1 cellular context compared by ENCODE assay signal in the genomic region with DNA sequence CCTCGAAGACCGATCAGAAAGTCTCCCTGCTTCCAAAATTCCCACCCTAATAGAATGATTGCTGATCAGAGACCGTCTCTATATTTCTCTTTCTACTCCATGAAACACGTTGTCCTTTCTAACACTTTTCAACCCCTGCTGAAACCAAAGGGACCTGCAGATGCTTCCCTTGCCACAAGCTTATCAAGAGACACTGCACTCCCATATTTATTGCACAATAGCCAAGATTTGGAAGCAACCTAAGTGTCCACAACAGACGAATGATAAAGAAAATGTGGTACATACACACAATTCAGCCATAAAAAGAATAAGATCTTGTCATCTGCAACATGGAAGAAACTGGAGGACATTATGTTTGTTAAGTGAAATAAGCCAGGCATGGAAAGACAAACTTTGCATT.
TF ChIP-seq lines count a peak whose summit lies in the region.

No MANE protein-coding gene starts in this region.

TF ChIP-seq in H1, 55 proteins besides CTCF, POLR2A, EP300 and RAD21 (continued from another document):
- TF ChIP-seq, protein P1, sequence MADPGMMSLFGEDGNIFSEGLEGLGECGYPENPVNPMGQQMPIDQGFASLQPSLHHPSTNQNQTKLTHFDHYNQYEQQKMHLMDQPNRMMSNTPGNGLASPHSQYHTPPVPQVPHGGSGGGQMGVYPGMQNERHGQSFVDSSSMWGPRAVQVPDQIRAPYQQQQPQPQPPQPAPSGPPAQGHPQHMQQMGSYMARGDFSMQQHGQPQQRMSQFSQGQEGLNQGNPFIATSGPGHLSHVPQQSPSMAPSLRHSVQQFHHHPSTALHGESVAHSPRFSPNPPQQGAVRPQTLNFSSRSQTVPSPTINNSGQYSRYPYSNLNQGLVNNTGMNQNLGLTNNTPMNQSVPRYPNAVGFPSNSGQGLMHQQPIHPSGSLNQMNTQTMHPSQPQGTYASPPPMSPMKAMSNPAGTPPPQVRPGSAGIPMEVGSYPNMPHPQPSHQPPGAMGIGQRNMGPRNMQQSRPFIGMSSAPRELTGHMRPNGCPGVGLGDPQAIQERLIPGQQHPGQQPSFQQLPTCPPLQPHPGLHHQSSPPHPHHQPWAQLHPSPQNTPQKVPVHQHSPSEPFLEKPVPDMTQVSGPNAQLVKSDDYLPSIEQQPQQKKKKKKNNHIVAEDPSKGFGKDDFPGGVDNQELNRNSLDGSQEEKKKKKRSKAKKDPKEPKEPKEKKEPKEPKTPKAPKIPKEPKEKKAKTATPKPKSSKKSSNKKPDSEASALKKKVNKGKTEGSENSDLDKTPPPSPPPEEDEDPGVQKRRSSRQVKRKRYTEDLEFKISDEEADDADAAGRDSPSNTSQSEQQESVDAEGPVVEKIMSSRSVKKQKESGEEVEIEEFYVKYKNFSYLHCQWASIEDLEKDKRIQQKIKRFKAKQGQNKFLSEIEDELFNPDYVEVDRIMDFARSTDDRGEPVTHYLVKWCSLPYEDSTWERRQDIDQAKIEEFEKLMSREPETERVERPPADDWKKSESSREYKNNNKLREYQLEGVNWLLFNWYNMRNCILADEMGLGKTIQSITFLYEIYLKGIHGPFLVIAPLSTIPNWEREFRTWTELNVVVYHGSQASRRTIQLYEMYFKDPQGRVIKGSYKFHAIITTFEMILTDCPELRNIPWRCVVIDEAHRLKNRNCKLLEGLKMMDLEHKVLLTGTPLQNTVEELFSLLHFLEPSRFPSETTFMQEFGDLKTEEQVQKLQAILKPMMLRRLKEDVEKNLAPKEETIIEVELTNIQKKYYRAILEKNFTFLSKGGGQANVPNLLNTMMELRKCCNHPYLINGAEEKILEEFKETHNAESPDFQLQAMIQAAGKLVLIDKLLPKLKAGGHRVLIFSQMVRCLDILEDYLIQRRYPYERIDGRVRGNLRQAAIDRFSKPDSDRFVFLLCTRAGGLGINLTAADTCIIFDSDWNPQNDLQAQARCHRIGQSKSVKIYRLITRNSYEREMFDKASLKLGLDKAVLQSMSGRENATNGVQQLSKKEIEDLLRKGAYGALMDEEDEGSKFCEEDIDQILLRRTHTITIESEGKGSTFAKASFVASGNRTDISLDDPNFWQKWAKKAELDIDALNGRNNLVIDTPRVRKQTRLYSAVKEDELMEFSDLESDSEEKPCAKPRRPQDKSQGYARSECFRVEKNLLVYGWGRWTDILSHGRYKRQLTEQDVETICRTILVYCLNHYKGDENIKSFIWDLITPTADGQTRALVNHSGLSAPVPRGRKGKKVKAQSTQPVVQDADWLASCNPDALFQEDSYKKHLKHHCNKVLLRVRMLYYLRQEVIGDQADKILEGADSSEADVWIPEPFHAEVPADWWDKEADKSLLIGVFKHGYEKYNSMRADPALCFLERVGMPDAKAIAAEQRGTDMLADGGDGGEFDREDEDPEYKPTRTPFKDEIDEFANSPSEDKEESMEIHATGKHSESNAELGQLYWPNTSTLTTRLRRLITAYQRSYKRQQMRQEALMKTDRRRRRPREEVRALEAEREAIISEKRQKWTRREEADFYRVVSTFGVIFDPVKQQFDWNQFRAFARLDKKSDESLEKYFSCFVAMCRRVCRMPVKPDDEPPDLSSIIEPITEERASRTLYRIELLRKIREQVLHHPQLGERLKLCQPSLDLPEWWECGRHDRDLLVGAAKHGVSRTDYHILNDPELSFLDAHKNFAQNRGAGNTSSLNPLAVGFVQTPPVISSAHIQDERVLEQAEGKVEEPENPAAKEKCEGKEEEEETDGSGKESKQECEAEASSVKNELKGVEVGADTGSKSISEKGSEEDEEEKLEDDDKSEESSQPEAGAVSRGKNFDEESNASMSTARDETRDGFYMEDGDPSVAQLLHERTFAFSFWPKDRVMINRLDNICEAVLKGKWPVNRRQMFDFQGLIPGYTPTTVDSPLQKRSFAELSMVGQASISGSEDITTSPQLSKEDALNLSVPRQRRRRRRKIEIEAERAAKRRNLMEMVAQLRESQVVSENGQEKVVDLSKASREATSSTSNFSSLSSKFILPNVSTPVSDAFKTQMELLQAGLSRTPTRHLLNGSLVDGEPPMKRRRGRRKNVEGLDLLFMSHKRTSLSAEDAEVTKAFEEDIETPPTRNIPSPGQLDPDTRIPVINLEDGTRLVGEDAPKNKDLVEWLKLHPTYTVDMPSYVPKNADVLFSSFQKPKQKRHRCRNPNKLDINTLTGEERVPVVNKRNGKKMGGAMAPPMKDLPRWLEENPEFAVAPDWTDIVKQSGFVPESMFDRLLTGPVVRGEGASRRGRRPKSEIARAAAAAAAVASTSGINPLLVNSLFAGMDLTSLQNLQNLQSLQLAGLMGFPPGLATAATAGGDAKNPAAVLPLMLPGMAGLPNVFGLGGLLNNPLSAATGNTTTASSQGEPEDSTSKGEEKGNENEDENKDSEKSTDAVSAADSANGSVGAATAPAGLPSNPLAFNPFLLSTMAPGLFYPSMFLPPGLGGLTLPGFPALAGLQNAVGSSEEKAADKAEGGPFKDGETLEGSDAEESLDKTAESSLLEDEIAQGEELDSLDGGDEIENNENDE (IDR thresholded peaks at IDR 0.05; ENCODE audit: insufficient replicate concordance, low read length): no peak
- TF ChIP-seq FOSL1 (IDR thresholded peaks at IDR 0.05; ENCODE audit: insufficient read depth, low read depth, low read length) (no peak), CEBPB (IDR thresholded peaks at IDR 0.05; ENCODE audit: low read depth, low read length) (peak; percentile 49; the same call in 1 of the 2 replicates), RNF2 (IDR thresholded peaks at IDR 0.05; ENCODE audit: borderline replicate concordance, low read depth, low read length, missing control alignments, poor library complexity, severe bottlenecking) (no peak), EZH2 (IDR thresholded peaks at IDR 0.05; ENCODE audit: low read depth, low read length, severe bottlenecking) (peak; percentile 13), HDAC6 (IDR thresholded peaks at IDR 0.05; ENCODE audit: low read depth, low read length) (no peak)
